ENCODE assay signal across 9 cellular contexts in the genomic region with DNA sequence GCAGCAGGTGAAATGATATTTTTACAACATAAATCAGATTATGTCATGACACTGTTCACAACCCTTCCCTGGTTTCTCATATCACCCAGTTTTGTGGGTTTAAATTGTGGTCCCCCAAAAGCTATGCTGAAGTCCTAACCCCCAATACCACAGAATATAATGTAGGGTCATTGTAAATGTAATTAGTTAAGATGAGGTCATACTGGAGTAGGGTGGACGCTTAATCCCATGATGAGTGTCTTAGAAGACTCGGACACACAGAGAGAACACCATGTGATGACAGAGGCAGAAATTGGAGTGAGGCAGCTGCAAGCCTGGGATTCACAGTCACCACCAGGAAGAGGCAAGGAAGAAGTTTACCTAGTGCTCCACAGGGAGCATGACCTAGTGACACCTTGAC.
"Had no signal": no experiment of that assay in that cellular context is flagged by ENCODE, and none has a peak within 500 bp of the region (broad histone marks: within the 10 kb centered on the region; RNA-seq: fewer than 3 reads in every experiment).

No MANE protein-coding gene starts in this region.

- H3K9ac ChIP-seq: GM23248, KMS-11 had no signal

- DNase-seq: GM23248, GOT3, H7, IMR-90, KBM-7 had no signal

- ATAC-seq: HCT116 had no signal

- H3K4me1 ChIP-seq: HAP-1 had no signal

- H3K9me3 ChIP-seq: HAP-1 had no signal

- H3K36me3 ChIP-seq: HAP-1 had no signal

- H3K4me2 ChIP-seq: KMS-11 had no signal

- H3K4me3 ChIP-seq: GM23248, HAP-1 had no signal

- H2AFZ ChIP-seq: GM23248 had no signal

- H3K27ac ChIP-seq: GM23248, HL-60, KMS-11 had no signal
